ENCODE assay signal across 26 cellular contexts in genomic region chr4:176744091-176744490, GRCh38. TPM values are rescaled to one million over a fixed set of nuclear protein-coding genes. Genes with fewer than 3 reads are reported as not detected.
"Had no signal": no experiment of that assay in that cellular context is flagged by ENCODE, and none has a peak within 500 bp of the region (broad histone marks: within the 10 kb centered on the region; RNA-seq: fewer than 3 reads in every experiment).

No MANE protein-coding gene starts in this region.

- H3K9ac ChIP-seq: neural progenitor cell, parathyroid adenoma had no signal

- ATAC-seq: effector memory CD8-positive, alpha-beta T cell; foreskin keratinocyte; gastroesophageal sphincter; heart left ventricle; left cardiac atrium; left lung; naive thymus-derived CD4-positive, alpha-beta T cell; sciatic nerve; stimulated activated naive CD8-positive, alpha-beta T cell treated with anti-CD3 and anti-CD28 coated beads, Interleukin-15, amount 100 ng/mL, for 72 hours; upper lobe of right lung had no signal

- H3K79me2 ChIP-seq: hepatocyte, parathyroid adenoma had no signal

- H3K9me3 ChIP-seq: gastroesophageal sphincter, heart left ventricle, left lung, right atrium auricular region, suprapubic skin, transverse colon, upper lobe of right lung, uterus had no signal

- H3K27me3 ChIP-seq: foreskin keratinocyte, gastroesophageal sphincter, heart left ventricle, hepatocyte, left lung, neural progenitor cell, right atrium auricular region, suprapubic skin, transverse colon, upper lobe of right lung, uterus had no signal

- H3K4me2 ChIP-seq: hepatocyte, neural progenitor cell, smooth muscle cell had no signal

- H3K27ac ChIP-seq: foreskin keratinocyte, gastroesophageal sphincter, heart left ventricle, hepatocyte, left lung, neural progenitor cell, parathyroid adenoma, right atrium auricular region, suprapubic skin, transverse colon, upper lobe of right lung, uterus had no signal

- H3K36me3 ChIP-seq: gastroesophageal sphincter, heart left ventricle, left lung, neural progenitor cell, right atrium auricular region, suprapubic skin, transverse colon, upper lobe of right lung, uterus had no signal

- H3K4me3 ChIP-seq: gastroesophageal sphincter, heart left ventricle, hepatocyte, left lung, neural progenitor cell, right atrium auricular region, smooth muscle cell, suprapubic skin, transverse colon, upper lobe of right lung, uterus had no signal

- H2AFZ ChIP-seq: hepatocyte, neural progenitor cell, parathyroid adenoma had no signal

- H3K4me1 ChIP-seq: gastroesophageal sphincter, left lung, neural progenitor cell, parathyroid adenoma, right atrium auricular region, suprapubic skin, transverse colon, upper lobe of right lung, uterus had no signal

- DNase-seq: cortex of kidney; effector memory CD8-positive, alpha-beta T cell; foreskin keratinocyte; heart left ventricle; left cardiac atrium; left lung; mesendoderm; midbrain; naive thymus-derived CD4-positive, alpha-beta T cell; stimulated activated CD4-positive, alpha-beta T cell treated with anti-CD3 and anti-CD28 coated beads, Interleukin-12 subunit alpha, Interleukin-12 subunit beta, amount 100 ng/mL, for 4 hours; stimulated activated CD4-positive, alpha-beta T cell treated with anti-CD3 and anti-CD28 coated beads, Interleukin-1b, Interleukin-23, amount 100 ng/mL, for 48 hours; stimulated activated CD4-positive, alpha-beta T cell treated with anti-CD3 and anti-CD28 coated beads, Interleukin-4, amount 100 ng/mL, for 1 hour; stimulated activated CD8-positive, alpha-beta memory T cell treated with anti-CD3 and anti-CD28 coated beads, Interleukin-4, amount 100 ng/mL, for 48 hours; stimulated activated naive CD4-positive, alpha-beta T cell; stimulated activated naive CD8-positive, alpha-beta T cell treated with anti-CD3 and anti-CD28 coated beads, Interleukin-15, amount 100 ng/mL, for 72 hours; transverse colon; upper lobe of right lung; uterus had no signal

RNA-seq across cellular contexts. Expression of gene VEGFC, which starts 48.6 kb away (rescaled TPM):
- total RNA-seq: naive thymus-derived CD4-positive, alpha-beta T cell had no signal
- polyA plus RNA-seq: naive thymus-derived CD4-positive, alpha-beta T cell had no signal
